ENCODE assay signal across 8 cellular contexts in the genomic region with DNA sequence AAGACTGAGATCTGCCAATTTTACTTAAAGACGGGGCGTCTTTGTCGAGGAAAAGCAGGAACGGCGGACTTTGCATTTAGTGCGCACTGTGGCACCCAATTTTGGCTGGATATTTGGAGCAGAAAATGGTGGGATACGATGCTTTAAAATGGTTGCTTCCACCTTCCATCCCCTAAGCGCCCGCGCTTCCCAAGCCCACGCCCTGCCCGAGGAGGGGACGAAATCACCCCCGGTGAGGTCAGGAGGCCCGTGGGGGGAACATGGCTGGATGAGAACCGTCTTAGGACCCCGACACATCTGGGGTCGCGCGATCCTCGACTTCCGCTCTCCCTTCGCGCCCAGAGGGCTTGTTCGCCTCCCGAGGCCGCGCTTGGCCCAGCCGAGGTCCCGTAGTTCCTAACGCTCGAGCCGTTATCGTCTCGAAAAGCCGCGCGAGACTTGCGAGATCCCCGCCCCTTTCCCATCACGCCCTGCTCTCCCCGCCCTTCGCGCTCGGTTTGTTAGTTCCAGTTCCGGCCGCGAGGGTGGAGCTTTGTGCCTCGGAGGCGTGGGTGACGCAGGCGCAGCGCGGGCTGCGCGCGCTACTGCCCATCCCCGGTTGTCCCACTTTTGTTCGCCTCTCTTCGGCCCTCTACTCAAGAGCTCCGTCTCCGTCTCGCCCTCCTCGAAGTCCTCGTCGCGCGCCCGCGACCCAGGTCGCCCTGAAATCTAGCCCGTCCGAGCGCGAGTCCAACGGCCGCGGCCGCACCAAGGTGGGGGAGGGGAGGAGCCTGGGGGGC. TPM values are rescaled to one million over a fixed set of nuclear protein-coding genes. Genes with fewer than 3 reads are reported as not detected.
DNase-seq lines count a peak whose midpoint lies in the region; TF ChIP-seq lines count a peak whose summit lies in the region.

A gene with protein sequence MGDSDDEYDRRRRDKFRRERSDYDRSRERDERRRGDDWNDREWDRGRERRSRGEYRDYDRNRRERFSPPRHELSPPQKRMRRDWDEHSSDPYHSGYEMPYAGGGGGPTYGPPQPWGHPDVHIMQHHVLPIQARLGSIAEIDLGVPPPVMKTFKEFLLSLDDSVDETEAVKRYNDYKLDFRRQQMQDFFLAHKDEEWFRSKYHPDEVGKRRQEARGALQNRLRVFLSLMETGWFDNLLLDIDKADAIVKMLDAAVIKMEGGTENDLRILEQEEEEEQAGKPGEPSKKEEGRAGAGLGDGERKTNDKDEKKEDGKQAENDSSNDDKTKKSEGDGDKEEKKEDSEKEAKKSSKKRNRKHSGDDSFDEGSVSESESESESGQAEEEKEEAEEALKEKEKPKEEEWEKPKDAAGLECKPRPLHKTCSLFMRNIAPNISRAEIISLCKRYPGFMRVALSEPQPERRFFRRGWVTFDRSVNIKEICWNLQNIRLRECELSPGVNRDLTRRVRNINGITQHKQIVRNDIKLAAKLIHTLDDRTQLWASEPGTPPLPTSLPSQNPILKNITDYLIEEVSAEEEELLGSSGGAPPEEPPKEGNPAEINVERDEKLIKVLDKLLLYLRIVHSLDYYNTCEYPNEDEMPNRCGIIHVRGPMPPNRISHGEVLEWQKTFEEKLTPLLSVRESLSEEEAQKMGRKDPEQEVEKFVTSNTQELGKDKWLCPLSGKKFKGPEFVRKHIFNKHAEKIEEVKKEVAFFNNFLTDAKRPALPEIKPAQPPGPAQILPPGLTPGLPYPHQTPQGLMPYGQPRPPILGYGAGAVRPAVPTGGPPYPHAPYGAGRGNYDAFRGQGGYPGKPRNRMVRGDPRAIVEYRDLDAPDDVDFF (plus strand): TSS at position 527 of the 779 bp plus-strand sequence. CDS start 488 bp downstream, outside the sequence.

- H4K8ac ChIP-seq in neuronal stem cell (ENCODE audit: low read depth, low read length) = peak within 1 kb of the TSS; percentile 29

- H3K36me3 ChIP-seq in HEK293 (ENCODE audit: control insufficient read depth in 2 of 2, insufficient read depth in 1 of 2, low read length in 2 of 2) = peaks cover 47 to 75% of the 10 kb centered on the region in 2 experiments
- H3K36me3 ChIP-seq in neuronal stem cell (replicated peaks in 1 of 2; ENCODE audit: control insufficient read depth in 2 of 2, insufficient read depth in 2 of 2, low read length in 2 of 2) = peaks cover 34 to 85% of the 10 kb centered on the region in 2 donors

- TF ChIP-seq CTCF in HEK293 (tag by site-specific recombination; IDR thresholded peaks at IDR 0.05) (peak; percentile 78), subcutaneous adipose tissue (IDR thresholded peaks at IDR 0.05; ENCODE audit: low read depth) (no peak)

- peak within 1 kb of the TSS; percentile 15 for H2BK15ac ChIP-seq in neuronal stem cell (ENCODE audit: low read length)

- peak within 1 kb of the TSS; percentile 100 for H3K23ac ChIP-seq in neuronal stem cell (ENCODE audit: low read depth, low read length, poor library complexity)

- H3K14ac ChIP-seq in neuronal stem cell (ENCODE audit: low read length) = peak within 1 kb of the TSS; percentile 98

- H3K27ac ChIP-seq in HEK293 (ENCODE audit: extremely low read depth, low read depth, low read length) (peak within 1 kb of the TSS; percentile 78), neuronal stem cell (replicated peaks; ENCODE audit: low read length) (peak within 1 kb of the TSS; percentile 98)

- H2BK120ac ChIP-seq in neuronal stem cell (ENCODE audit: low read depth, low read length) = peak within 1 kb of the TSS; percentile 77

- peak within 1 kb of the TSS; percentile 99 for H3K18ac ChIP-seq in neuronal stem cell (ENCODE audit: low read length)

- DNase-seq in GM03348 (ENCODE audit: low spot score) (peak; percentile 98), MV-4-11 (lab: John Stamatoyannopoulos, UW) (peak; percentile 96), SK-MEL-5 (ENCODE audit: low read depth, low spot score) (peak; percentile 99), foreskin melanocyte (peak; percentile 97), neuronal stem cell (ENCODE audit: low spot score) (peak; percentile 97)
- peak; percentile 99 for DNase-seq in activated naive CD4-positive, alpha-beta T cell treated with Interleukin-2 at 50 U/mL for 16 hours

- H3K9ac ChIP-seq in neuronal stem cell (ENCODE audit: low read depth, low read length, poor library complexity) = peak within 1 kb of the TSS; percentile 96

- WGBS in neuronal stem cell (ENCODE audit: extremely low coverage in 2 of 2, insufficient read length in 2 of 2, insufficient replicate concordance in 1 of 2), 2 donors = no CpG with 5 or more reads among the region's 79 CpGs

- H2AFZ ChIP-seq in neuronal stem cell (ENCODE audit: low read length) = peak within 1 kb of the TSS; percentile 87

- H3K4me2 ChIP-seq in neuronal stem cell (ENCODE audit: insufficient read depth, low read length, poor library complexity, severe bottlenecking) = peak within 1 kb of the TSS; percentile 69

- H3K4me1 ChIP-seq in HEK293 (ENCODE audit: control insufficient read depth, insufficient read depth, low read length) (no peaks in the 10 kb centered on the region), neuronal stem cell (ENCODE audit: control insufficient read depth in 2 of 2, insufficient read depth in 1 of 2, low read depth in 1 of 2, low read length in 2 of 2) (peaks cover 10 to 12% of the 10 kb centered on the region in 2 donors)

- CTCF ChIA-PET in HEK293 (lab: Yijun Ruan, JAX) = interaction anchor here (0.6 to 1.1 kb wide), 4 partner anchors 22 to 185 kb away, joined by 3 to 4 read pairs (median 3); a partner anchor contains a TSS

- in situ Hi-C loops in SK-MEL-5 (cut with HindIII; ENCODE audit: low pct_unique_long_range_greater_than_20kb, low sequenced_read_pairs) = no loop called here

- H4K91ac ChIP-seq in neuronal stem cell (ENCODE audit: low read depth, low read length, poor library complexity) = peak within 1 kb of the TSS; percentile 6

- peak within 1 kb of the TSS; percentile 99 for H2AK5ac ChIP-seq in neuronal stem cell (ENCODE audit: low read depth, low read length)

- POLR2A ChIA-PET in HEK293 (lab: Yijun Ruan, JAX) = interaction anchor here (0.5 to 8.1 kb wide), 33 partner anchors 8 to 445 kb away, joined by 3 to 198 read pairs (median 4); a partner anchor contains a TSS

- H2BK5ac ChIP-seq in neuronal stem cell (ENCODE audit: low read length) = peak within 1 kb of the TSS; percentile 85

- peak within 1 kb of the TSS; percentile 98 for H3K4ac ChIP-seq in neuronal stem cell (ENCODE audit: low read length)

- H3K27me3 ChIP-seq in neuronal stem cell (ENCODE audit: control insufficient read depth in 3 of 3, insufficient read depth in 3 of 3, low read depth in 1 of 3, low read length in 3 of 3) = no peaks in the 10 kb centered on the region

- H2BK12ac ChIP-seq in neuronal stem cell (ENCODE audit: low read length) = peak within 1 kb of the TSS; percentile 68

- no peaks in the 10 kb centered on the region for H3K9me3 ChIP-seq in HEK293 (ENCODE audit: control insufficient read depth, insufficient read depth, low read depth, low read length)
- no peaks in the 10 kb centered on the region for H3K9me3 ChIP-seq in neuronal stem cell (replicated peaks in 1 of 2; ENCODE audit: control insufficient read depth in 2 of 2, insufficient read depth in 1 of 2, low read depth in 1 of 2, low read length in 2 of 2)

- peaks cover 4% of the 10 kb centered on the region for H3K79me1 ChIP-seq in neuronal stem cell (ENCODE audit: low read depth, low read length)

- peak within 1 kb of the TSS; percentile 68 for H3K4me3 ChIP-seq in HEK293 (ENCODE audit: low read depth, low read length)
- peak within 1 kb of the TSS; percentile 85 to 91 for H3K4me3 ChIP-seq in neuronal stem cell (ENCODE audit: low read length in 2 of 2)

TF ChIP-seq in HEK293, 187 proteins besides CTCF, POLR2A, EP300 and RAD21 (continues in another document):
- TF ChIP-seq, protein P1, sequence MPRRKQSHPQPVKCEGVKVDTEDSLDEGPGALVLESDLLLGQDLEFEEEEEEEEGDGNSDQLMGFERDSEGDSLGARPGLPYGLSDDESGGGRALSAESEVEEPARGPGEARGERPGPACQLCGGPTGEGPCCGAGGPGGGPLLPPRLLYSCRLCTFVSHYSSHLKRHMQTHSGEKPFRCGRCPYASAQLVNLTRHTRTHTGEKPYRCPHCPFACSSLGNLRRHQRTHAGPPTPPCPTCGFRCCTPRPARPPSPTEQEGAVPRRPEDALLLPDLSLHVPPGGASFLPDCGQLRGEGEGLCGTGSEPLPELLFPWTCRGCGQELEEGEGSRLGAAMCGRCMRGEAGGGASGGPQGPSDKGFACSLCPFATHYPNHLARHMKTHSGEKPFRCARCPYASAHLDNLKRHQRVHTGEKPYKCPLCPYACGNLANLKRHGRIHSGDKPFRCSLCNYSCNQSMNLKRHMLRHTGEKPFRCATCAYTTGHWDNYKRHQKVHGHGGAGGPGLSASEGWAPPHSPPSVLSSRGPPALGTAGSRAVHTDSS (tag by site-specific recombination; IDR thresholded peaks at IDR 0.05) = 0 out of 2 replicates have a peak, but pooled peaks have one; percentile 12
- TF ChIP-seq, protein P2, sequence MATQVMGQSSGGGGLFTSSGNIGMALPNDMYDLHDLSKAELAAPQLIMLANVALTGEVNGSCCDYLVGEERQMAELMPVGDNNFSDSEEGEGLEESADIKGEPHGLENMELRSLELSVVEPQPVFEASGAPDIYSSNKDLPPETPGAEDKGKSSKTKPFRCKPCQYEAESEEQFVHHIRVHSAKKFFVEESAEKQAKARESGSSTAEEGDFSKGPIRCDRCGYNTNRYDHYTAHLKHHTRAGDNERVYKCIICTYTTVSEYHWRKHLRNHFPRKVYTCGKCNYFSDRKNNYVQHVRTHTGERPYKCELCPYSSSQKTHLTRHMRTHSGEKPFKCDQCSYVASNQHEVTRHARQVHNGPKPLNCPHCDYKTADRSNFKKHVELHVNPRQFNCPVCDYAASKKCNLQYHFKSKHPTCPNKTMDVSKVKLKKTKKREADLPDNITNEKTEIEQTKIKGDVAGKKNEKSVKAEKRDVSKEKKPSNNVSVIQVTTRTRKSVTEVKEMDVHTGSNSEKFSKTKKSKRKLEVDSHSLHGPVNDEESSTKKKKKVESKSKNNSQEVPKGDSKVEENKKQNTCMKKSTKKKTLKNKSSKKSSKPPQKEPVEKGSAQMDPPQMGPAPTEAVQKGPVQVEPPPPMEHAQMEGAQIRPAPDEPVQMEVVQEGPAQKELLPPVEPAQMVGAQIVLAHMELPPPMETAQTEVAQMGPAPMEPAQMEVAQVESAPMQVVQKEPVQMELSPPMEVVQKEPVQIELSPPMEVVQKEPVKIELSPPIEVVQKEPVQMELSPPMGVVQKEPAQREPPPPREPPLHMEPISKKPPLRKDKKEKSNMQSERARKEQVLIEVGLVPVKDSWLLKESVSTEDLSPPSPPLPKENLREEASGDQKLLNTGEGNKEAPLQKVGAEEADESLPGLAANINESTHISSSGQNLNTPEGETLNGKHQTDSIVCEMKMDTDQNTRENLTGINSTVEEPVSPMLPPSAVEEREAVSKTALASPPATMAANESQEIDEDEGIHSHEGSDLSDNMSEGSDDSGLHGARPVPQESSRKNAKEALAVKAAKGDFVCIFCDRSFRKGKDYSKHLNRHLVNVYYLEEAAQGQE (tag by site-specific recombination; IDR thresholded peaks at IDR 0.05) = peak; percentile 28; the same call in 1 of the 2 replicates

RNA-seq across cellular contexts. Expression of the gene that starts here (rescaled TPM):
- 42.2 and 49.8 TPM in 2 replicates for total RNA-seq in SK-MEL-5 (2014; rRNA removed; shearing (Covaris generic))
- 107 and 113 TPM in 2 replicates for polyA plus RNA-seq in SK-MEL-5 (2015; cell fraction: cytosol; rRNA removed)
- 655 and 710 TPM in 2 replicates for polyA plus RNA-seq in SK-MEL-5 (2015; cell fraction: nucleus; rRNA removed)
- polyA plus RNA-seq in neuronal stem cell (2013, experiment 1 of 2) = 97.6 TPM
- polyA plus RNA-seq in neuronal stem cell (2013, experiment 2 of 2) = 99.4 TPM
- 10 to 100 TPM; 27.9 to 84.4 (median 39.7) TPM for total RNA-seq in subcutaneous adipose tissue

Comparison
In these comparisons a context has a peak if more than half of its experiments do, and no peak if none do; other contexts are left out.
1. Peak in every context shown above with its lines: DNase-seq, H3K4me3 ChIP-seq and H3K27ac ChIP-seq.